1 cellular context compared by ENCODE assay signal in genomic region chr20:20012517-20012916, GRCh38.
TF ChIP-seq lines count a peak whose summit lies in the region.

No MANE protein-coding gene starts in this region.

TF ChIP-seq in K562, 482 proteins besides CTCF, POLR2A, EP300 and RAD21 (continued from another document):
- TF ChIP-seq ZNF449 (CRISPR knock-in tag; IDR thresholded peaks at IDR 0.05) (no peak), NCOA4 (IDR thresholded peaks at IDR 0.05; ENCODE audit: partially characterized antibody) (no peak), ZNF445 (CRISPR knock-in tag; IDR thresholded peaks at IDR 0.05; ENCODE audit: low read depth) (no peak), ATF7 (IDR thresholded peaks at IDR 0.05) (no peak), ARID3A (IDR thresholded peaks at IDR 0.05; ENCODE audit: borderline replicate concordance, low read depth, low read length) (no peak)
TF ChIP-seq in K562: peak in this region for 1.
